ENCODE assay signal across 24 cellular contexts in the genomic region with DNA sequence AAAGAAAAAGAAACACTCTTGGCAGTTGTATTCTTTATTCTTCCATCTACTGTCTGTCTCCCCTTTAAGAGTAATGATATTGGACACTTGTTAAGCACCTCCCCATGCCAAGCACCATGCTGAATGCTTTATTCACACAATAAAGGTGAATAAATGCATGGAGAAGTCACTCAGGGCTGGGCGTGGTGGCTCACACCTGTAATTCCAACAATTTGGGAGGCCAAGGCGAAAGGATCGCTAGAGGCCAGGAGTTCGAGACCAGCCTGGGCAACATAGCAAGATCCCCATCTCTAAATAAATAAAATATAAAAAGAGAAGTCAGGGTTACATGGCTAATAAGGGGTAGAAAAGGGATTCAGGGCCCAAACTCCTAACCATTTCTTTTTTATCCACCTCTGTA. TPM values are rescaled to one million over a fixed set of nuclear protein-coding genes. Genes with fewer than 3 reads are reported as not detected.
"Had no signal": no experiment of that assay in that cellular context is flagged by ENCODE, and none has a peak within 500 bp of the region (broad histone marks: within the 10 kb centered on the region; RNA-seq: fewer than 3 reads in every experiment).

No MANE protein-coding gene starts in this region.

- H3K9me3 ChIP-seq: Peyer's patch had no signal

- H3K27me3 Mint-ChIP-seq: activated CD8-positive, alpha-beta T cell treated with anti-CD3 and anti-CD28 coated beads for 36 hours had no signal

- ATAC-seq: activated CD8-positive, alpha-beta T cell treated with anti-CD3 and anti-CD28 coated beads for 36 hours; activated naive CD4-positive, alpha-beta T cell treated with anti-CD3 and anti-CD28 coated beads, Interleukin-2, amount 50 U/mL, for 72 hours; activated T-cell treated with anti-CD3 and anti-CD28 coated beads, Interleukin-2, amount 50 U/mL, for 72 hours had no signal

- H3K4me3 ChIP-seq: cardiac muscle cell, Peyer's patch had no signal

- H3K27me3 ChIP-seq: brain microvascular endothelial cell, cardiac muscle cell, Peyer's patch had no signal

- H3K27ac Mint-ChIP-seq: activated CD8-positive, alpha-beta T cell treated with anti-CD3 and anti-CD28 coated beads for 36 hours had no signal

- DNase-seq: activated CD4-positive, alpha-beta T cell treated with anti-CD3 and anti-CD28 coated beads, Interleukin-2, amount 50 U/mL, for 1 hour; activated CD4-positive, CD25-positive, alpha-beta regulatory T cell; activated CD8-positive, alpha-beta memory T cell treated with anti-CD3 and anti-CD28 coated beads, Interleukin-2, amount 50 U/mL, for 4 hours; activated CD8-positive, alpha-beta T cell treated with anti-CD3 and anti-CD28 coated beads for 36 hours; activated T-cell treated with anti-CD3 and anti-CD28 coated beads, Interleukin-2, amount 50 U/mL, for 72 hours; brain microvascular endothelial cell; Kasumi-1; KBM-7; NCI-H1105 treated with DMSO at 0.1 percent for 48 hours; NCI-H1436 treated with DMSO at 0.1 percent for 48 hours; NCI-H187; NCI-H2081; NCI-H510A treated with DMSO at 0.1 percent for 48 hours; NCI-H69; SHP77 treated with DMSO at 0.1 percent for 48 hours; T-helper 2 cell; T1000 had no signal

- FAIRE-seq: TTC549 had no signal

- H3K27ac ChIP-seq: brain microvascular endothelial cell, cardiac muscle cell, Peyer's patch, RWPE1 had no signal

- H3K4me3 Mint-ChIP-seq: activated CD8-positive, alpha-beta T cell treated with anti-CD3 and anti-CD28 coated beads for 36 hours had no signal

RNA-seq across cellular contexts. Expression of a gene that starts 42.0 kb away (rescaled TPM):
- total RNA-seq: activated CD8-positive, alpha-beta T cell treated with anti-CD3 and anti-CD28 coated beads for 36 hours; activated naive CD4-positive, alpha-beta T cell treated with anti-CD3 and anti-CD28 coated beads, Interleukin-2, amount 50 U/mL, for 72 hours; activated T-cell treated with anti-CD3 and anti-CD28 coated beads, Interleukin-2, amount 50 U/mL, for 72 hours; cardiac muscle cell; Peyer's patch; SK-MEL-5 had no signal
- polyA plus RNA-seq: adipose tissue, cardiac muscle cell had no signal

RNA-seq across cellular contexts. Expression of a gene that starts 49.5 kb away (rescaled TPM):
- total RNA-seq: activated CD8-positive, alpha-beta T cell treated with anti-CD3 and anti-CD28 coated beads for 36 hours; activated T-cell treated with anti-CD3 and anti-CD28 coated beads, Interleukin-2, amount 50 U/mL, for 72 hours; Peyer's patch; SK-MEL-5 had no signal
